1 cellular context compared by ENCODE assay signal in genomic region chr16:85365120-85365519, GRCh38.
TF ChIP-seq lines count a peak whose summit lies in the region.

No MANE protein-coding gene starts in this region.

TF ChIP-seq in WTC11, 78 proteins besides CTCF, POLR2A, EP300 and RAD21 (continued from another document):
- TF ChIP-seq ATF2 (CRISPR knock-in tag; IDR thresholded peaks at IDR 0.05; ENCODE audit: borderline replicate concordance, low read depth), result no peak
- TF ChIP-seq ETV6 (CRISPR knock-in tag; IDR thresholded peaks at IDR 0.05), result no peak
- no peak for TF ChIP-seq ATF3 (CRISPR knock-in tag; conservative IDR thresholded peaks at IDR 0.05)
- no peak for TF ChIP-seq SP1 (CRISPR knock-in tag; conservative IDR thresholded peaks at IDR 0.05)
- TF ChIP-seq ZNF512 (CRISPR knock-in tag; IDR thresholded peaks at IDR 0.05; ENCODE audit: borderline replicate concordance), result no peak
- no peak for TF ChIP-seq GRHL2 (CRISPR knock-in tag; IDR thresholded peaks at IDR 0.05; ENCODE audit: insufficient replicate concordance, severe bottlenecking)
- TF ChIP-seq ZBTB21 (CRISPR knock-in tag; IDR thresholded peaks at IDR 0.05; ENCODE audit: borderline replicate concordance), result no peak
- no peak for TF ChIP-seq IRF1 (CRISPR knock-in tag; IDR thresholded peaks at IDR 0.05)
- TF ChIP-seq TEAD4 (CRISPR knock-in tag; IDR thresholded peaks at IDR 0.05), result no peak
- no peak for TF ChIP-seq KAT7 (CRISPR knock-in tag; IDR thresholded peaks at IDR 0.05; ENCODE audit: borderline replicate concordance)
